ENCODE assay signal across 19 cellular contexts in the genomic region with DNA sequence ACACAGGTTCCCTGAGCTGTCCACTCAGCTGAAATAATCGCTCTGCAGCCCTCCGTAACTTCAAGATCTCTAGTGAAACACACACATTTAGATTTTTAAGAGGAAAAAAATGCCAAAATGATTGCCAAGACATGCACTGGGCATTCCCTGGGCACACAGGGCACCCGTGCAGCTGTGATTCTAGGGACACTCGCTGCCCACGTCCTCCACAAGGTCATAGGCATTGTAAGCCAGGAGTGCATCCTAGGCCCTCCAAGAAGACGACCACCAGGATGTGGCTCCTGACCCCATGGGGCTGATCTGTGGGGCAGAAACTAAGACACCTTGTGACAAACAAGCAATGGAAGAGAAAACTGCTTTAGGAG.
"Had no signal": no experiment of that assay in that cellular context is flagged by ENCODE, and none has a peak within 500 bp of the region (broad histone marks: within the 10 kb centered on the region; RNA-seq: fewer than 3 reads in every experiment).

No MANE protein-coding gene starts in this region.

- H3K4me3 ChIP-seq: colonic mucosa, gastrocnemius medialis, left lung, lower lobe of right lung, prostate gland, skin epidermis, vagina had no signal

- H3K27ac Mint-ChIP-seq: memory B cell; natural killer cell treated with Interleukin-12 subunit alpha and Interleukin-12 subunit beta and Interleukin-15 and Interleukin-18, amount 100 ng/mL, for 72 hours had no signal

- H3K27me3 ChIP-seq: colonic mucosa, gastrocnemius medialis, left lung, vagina had no signal

- DNase-seq: colonic mucosa; effector CD4-positive, alpha-beta T cell; gastrocnemius medialis; glutamatergic neuron; lower lobe of right lung; midbrain; occipital lobe; retina; stimulated activated CD4-positive, alpha-beta T cell treated with anti-CD3 and anti-CD28 coated beads, Interleukin-12 subunit alpha, Interleukin-12 subunit beta, amount 100 ng/mL, for 4 hours; stimulated activated naive CD4-positive, alpha-beta T cell treated with Interleukin-2 at 50 U/mL for 16 hours; trophoblast cell had no signal

- H3K4me1 ChIP-seq: colonic mucosa, gastrocnemius medialis, left lung, lower lobe of right lung, parathyroid adenoma, prostate gland, vagina had no signal

- H3K9me3 Mint-ChIP-seq: memory B cell; natural killer cell treated with Interleukin-12 subunit alpha and Interleukin-12 subunit beta and Interleukin-15 and Interleukin-18, amount 100 ng/mL, for 72 hours had no signal

- H3K27me3 Mint-ChIP-seq: natural killer cell treated with Interleukin-12 subunit alpha and Interleukin-12 subunit beta and Interleukin-15 and Interleukin-18, amount 100 ng/mL, for 72 hours had no signal

- ATAC-seq: gastrocnemius medialis; left lung; lower lobe of right lung; natural killer cell treated with Interleukin-12 subunit alpha and Interleukin-12 subunit beta and Interleukin-15 and Interleukin-18, amount 100 ng/mL, for 72 hours; sciatic nerve had no signal

- H3K9me3 ChIP-seq: colonic mucosa, gastrocnemius medialis, left lung, lower lobe of right lung, prostate gland, vagina had no signal

- H3K36me3 ChIP-seq: colonic mucosa, gastrocnemius medialis, left lung, lower lobe of right lung, prostate gland, vagina had no signal

- H3K4me1 Mint-ChIP-seq: memory B cell had no signal

- H3K27ac ChIP-seq: colonic mucosa, gastrocnemius medialis, left lung, lower lobe of right lung, parathyroid adenoma, prostate gland, skin epidermis, vagina had no signal

- H3K36me3 Mint-ChIP-seq: memory B cell; natural killer cell treated with Interleukin-12 subunit alpha and Interleukin-12 subunit beta and Interleukin-15 and Interleukin-18, amount 100 ng/mL, for 72 hours had no signal

- H3K4me3 Mint-ChIP-seq: memory B cell; natural killer cell treated with Interleukin-12 subunit alpha and Interleukin-12 subunit beta and Interleukin-15 and Interleukin-18, amount 100 ng/mL, for 72 hours had no signal
